ENCODE assay signal across 4 cellular contexts in the genomic region with DNA sequence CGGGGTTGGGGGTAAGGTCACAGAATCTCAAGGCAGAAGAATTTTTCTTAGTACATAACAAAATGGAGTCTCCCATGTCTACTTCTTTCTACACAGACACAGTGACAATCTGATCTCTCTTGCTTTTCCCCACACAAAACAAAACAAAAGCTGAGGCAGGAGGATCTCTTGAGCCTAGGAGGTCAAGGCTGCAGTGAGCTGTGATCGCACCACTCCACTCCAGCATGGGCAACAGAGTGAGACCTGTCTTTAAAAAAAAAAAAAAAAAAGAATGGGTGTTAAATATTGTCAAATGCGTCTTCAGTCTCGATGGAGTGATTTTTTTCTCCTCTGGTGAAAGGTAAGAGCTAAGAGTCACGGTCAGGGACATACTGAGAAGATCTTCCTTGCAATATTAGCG. TPM values are rescaled to one million over a fixed set of nuclear protein-coding genes. Genes with fewer than 3 reads are reported as not detected.
"Had no signal": no experiment of that assay in that cellular context is flagged by ENCODE, and none has a peak within 500 bp of the region (broad histone marks: within the 10 kb centered on the region; RNA-seq: fewer than 3 reads in every experiment).

No MANE protein-coding gene starts in this region.

RNA-seq across cellular contexts. Expression of a gene that starts 30.4 kb away (rescaled TPM):
- total RNA-seq: occipital lobe had no signal

RNA-seq across cellular contexts. Expression of a gene that starts 33.2 kb away (rescaled TPM):
- total RNA-seq: natural killer cell, progenitor cell of endocrine pancreas had no signal
- polyA plus RNA-seq: naive thymus-derived CD4-positive, alpha-beta T cell had no signal
